17 cellular contexts compared by ENCODE assay signal in genomic region chr10:87677595-87677994, GRCh38. TPM values are rescaled to one million over a fixed set of nuclear protein-coding genes. Genes with fewer than 3 reads are reported as not detected.
A peak's percentile ranks its signal among the peaks of the same experiment; 100 is the strongest.
DNase-seq lines count a peak whose midpoint lies in the region; ATAC-seq, FAIRE-seq and TF ChIP-seq lines count a peak whose summit lies in the region.
"Had no signal": no experiment of that assay in that cellular context is flagged by ENCODE, and none has a peak within 500 bp of the region (broad histone marks: within the 10 kb centered on the region; RNA-seq: fewer than 3 reads in every experiment).

No MANE protein-coding gene starts in this region.

- no peaks in the 10 kb centered on the region for H3K27me3 ChIP-seq in pancreas
- H3K27me3 ChIP-seq in PC-9 (ENCODE audit: insufficient read depth, low read depth): no peaks in the 10 kb centered on the region
- H3K27me3 ChIP-seq: BLaER1 had no signal

- H3K27ac ChIP-seq in pancreas (no peak overlapping the region), PC-9 (no peak overlapping the region)
- H3K27ac ChIP-seq: BLaER1 had no signal

- ATAC-seq in left colon (peak; percentile 94), pancreas (no peak), GM19328 (IDR thresholded peaks at IDR 0.05; ENCODE audit: unreplicated experiment) (no peak), GM19463 (IDR thresholded peaks at IDR 0.05; ENCODE audit: unreplicated experiment) (no peak)

- no peak overlapping the region for H2AFZ ChIP-seq in PC-9

- H3K4me3 ChIP-seq in pancreas (no peak overlapping the region), PC-9 (no peak overlapping the region)
- H3K4me3 ChIP-seq: BLaER1 had no signal

- WGBS in pancreas, 2 donors: 84 to 100% methylated on average over 1 of the region's 1 CpG

- peaks cover 10% of the 10 kb centered on the region; the same call in 1 of the 2 replicates for H3F3A ChIP-seq in PC-9 (ENCODE audit: insufficient read depth, low read depth)

- H3K36me3 Mint-ChIP-seq in HFFc6 (ENCODE audit: low read depth): peaks cover 38% of the 10 kb centered on the region
- H3K36me3 Mint-ChIP-seq: CD14-positive monocyte; CD4-positive, alpha-beta memory T cell had no signal

- H3K4me1 ChIP-seq in pancreas (peaks cover 0 to 5% (median 0%) of the 10 kb centered on the region in 3 donors), PC-9 (replicated peaks; ENCODE audit: insufficient read depth) (peaks cover 14% of the 10 kb centered on the region)
- H3K4me1 ChIP-seq: BLaER1 had no signal

- intact Hi-C loops in left colon (cut with DNase I, micrococcal nuclease) (no loop called here), pancreas (cut with DNase I) (loop anchor here in 1 of 3 donors (10.0 kb wide), 1 partner anchor 47 kb away; no protein-coding TSS in a partner anchor), PC-9 (cut with micrococcal nuclease; ENCODE audit: unreplicated experiment) (no loop called here)

- H3K4me1 Mint-ChIP-seq in HFFc6 (ENCODE audit: low read depth): peaks cover 65% of the 10 kb centered on the region
- H3K4me1 Mint-ChIP-seq: CD4-positive, alpha-beta memory T cell had no signal

- H4K20me1 ChIP-seq in PC-9 (ENCODE audit: insufficient read depth): no peaks in the 10 kb centered on the region
- H4K20me1 ChIP-seq: BLaER1 had no signal

- CTCF ChIA-PET in PC-9 (lab: Charles Lee): no interaction called here

- H3K9me3 Mint-ChIP-seq in HFFc6: no peaks in the 10 kb centered on the region
- H3K9me3 Mint-ChIP-seq: CD14-positive monocyte had no signal

- BruUV-seq in PC-9 (replicated peaks; lab: Mats Ljungman, UMichigan): no TSS peak

- DNase-seq in HFFc6 (no peak), RCC 7860 (ENCODE audit: low spot score) (no peak), left colon (no peak), pancreas (no peak), PC-9 (no peak)
- DNase-seq: 8988T; CD4-positive, alpha-beta memory T cell; DMS153; DMS79; GDM1; H9 had no signal

- H3K27me3 Mint-ChIP-seq in HFFc6 (ENCODE audit: insufficient read depth): no peaks in the 10 kb centered on the region

- H3K9me3 ChIP-seq in pancreas (no peaks in the 10 kb centered on the region), PC-9 (ENCODE audit: insufficient read depth, low read depth) (no peaks in the 10 kb centered on the region)
- H3K9me3 ChIP-seq: BLaER1 had no signal

- H3K27ac Mint-ChIP-seq in HFFc6: peak overlapping the region; percentile 84; the same call in 1 of the 2 replicates
- H3K27ac Mint-ChIP-seq: CD14-positive monocyte; CD4-positive, alpha-beta memory T cell; H9 had no signal

- no peaks in the 10 kb centered on the region for H3K79me2 ChIP-seq in PC-9 (ENCODE audit: low read depth)

- H3K4me2 ChIP-seq in PC-9: no peak overlapping the region
- H3K4me2 ChIP-seq: BLaER1 had no signal

- H3K4me3 Mint-ChIP-seq in HFFc6: no peak overlapping the region
- H3K4me3 Mint-ChIP-seq: CD14-positive monocyte; CD4-positive, alpha-beta memory T cell; H9 had no signal

- peak; percentile 32 for FAIRE-seq in RCC 7860 (lab: Jason Lieb, UNC)
- peak; percentile 17 for FAIRE-seq in pancreas (lab: Jason Lieb, UNC)
- FAIRE-seq: GM12892, H1 had no signal

- H3K36me3 ChIP-seq in pancreas: no peaks in the 10 kb centered on the region
- H3K36me3 ChIP-seq in PC-9 (ENCODE audit: low read depth): no peaks in the 10 kb centered on the region
- H3K36me3 ChIP-seq: BLaER1 had no signal

- TF ChIP-seq CTCF in HFFc6 (IDR thresholded peaks at IDR 0.05) (no peak), pancreas (IDR thresholded peaks at IDR 0.05) (no peak), PC-9 (conservative IDR thresholded peaks at IDR 0.05) (no peak)

- no peaks in the 10 kb centered on the region for H3K9me2 ChIP-seq in PC-9 (ENCODE audit: insufficient read depth)

- POLR2A ChIA-PET in PC-9 (lab: Charles Lee; ENCODE audit: unreplicated experiment): interaction anchor here (0.6 kb wide), 1 partner anchor 14 kb away, joined by 4 read pairs; no protein-coding TSS in a partner anchor

RNA-seq across cellular contexts. Expression of gene PAPSS2, which starts 17.9 kb away (rescaled TPM):
- total RNA-seq in HFFc6 (2021; fragmentation: NEBNext Ultra II Directional; extraction: Animal tissue kit (Norgen Biotek cat#: 25700)): 100 to 1,000 TPM; 388 to 630 (median 429) TPM
- 100 to 1,000 TPM; 219 to 322 TPM for total RNA-seq in left colon
- total RNA-seq in pancreas: 10 to 100 TPM; 29.4 to 54.7 (median 39.9) TPM
- polyA plus RNA-seq in pancreas: 10 to 100 TPM in 1 of 2 donors, 1 to 10 TPM in 1; 10.0 to 49.5 TPM
- 37.4 and 71.8 TPM in 2 replicates for total RNA-seq in PC-9 (2021)
